ENCODE assay signal across 11 cellular contexts in genomic region chr1:20590313-20590777, GRCh38. TPM values are rescaled to one million over a fixed set of nuclear protein-coding genes. Genes with fewer than 3 reads are reported as not detected.
DNase-seq lines count a peak whose midpoint lies in the region; ATAC-seq and TF ChIP-seq lines count a peak whose summit lies in the region.
"Had no signal": no experiment of that assay in that cellular context is flagged by ENCODE, and none has a peak within 500 bp of the region (broad histone marks: within the 10 kb centered on the region; RNA-seq: fewer than 3 reads in every experiment).

No MANE protein-coding gene starts in this region.

- H3K36me3 Mint-ChIP-seq in MCF 10A (ENCODE audit: insufficient read depth, unreplicated experiment): no peaks in the 10 kb centered on the region
- H3K36me3 Mint-ChIP-seq in endodermal cell (ENCODE audit: low read depth): no peaks in the 10 kb centered on the region
- H3K36me3 Mint-ChIP-seq: activated naive CD4-positive, alpha-beta T cell treated with anti-CD3 and anti-CD28 coated beads, Interleukin-2, amount 50 U/mL, for 72 hours had no signal

- H3K27me3 ChIP-seq in breast epithelium (peaks cover 0 to 26% of the 10 kb centered on the region in 2 donors), endodermal cell (ENCODE audit: control insufficient read depth, insufficient read depth, low read length, poor library complexity, severe bottlenecking) (peaks cover 5% of the 10 kb centered on the region), right lobe of liver (no peaks in the 10 kb centered on the region)

- peak; percentile 72 to 85 (median 76) for ATAC-seq in right lobe of liver
- no peak for ATAC-seq in HG03280 (IDR thresholded peaks at IDR 0.05; ENCODE audit: unreplicated experiment)
- ATAC-seq in GM19455 (IDR thresholded peaks at IDR 0.05; ENCODE audit: unreplicated experiment): no peak
- ATAC-seq in GM18861 (IDR thresholded peaks at IDR 0.05; ENCODE audit: unreplicated experiment): no peak
- ATAC-seq: activated naive CD4-positive, alpha-beta T cell treated with anti-CD3 and anti-CD28 coated beads, Interleukin-2, amount 50 U/mL, for 72 hours had no signal

- 53 to 70% methylated on average over 3 to 6 of the region's 7 CpGs for WGBS in endodermal cell (ENCODE audit: insufficient coverage in 1 of 2, insufficient read length in 1 of 2), 2 experiments
- WGBS in right lobe of liver (ENCODE audit: insufficient coverage, low coverage, low lambda C conversion rate, missing lambda C conversion rate): 10% methylated on average over 7 of the region's 7 CpGs

- no peak for TF ChIP-seq POLR2A in breast epithelium (IDR thresholded peaks at IDR 0.05)
- peak; percentile 97 for TF ChIP-seq POLR2A in right lobe of liver (IDR thresholded peaks at IDR 0.05)

- no TSS peak for BruUV-seq in MCF 10A (replicated peaks; lab: Mats Ljungman, UMichigan)

- H3K9me3 ChIP-seq in breast epithelium (no peaks in the 10 kb centered on the region), endodermal cell (ENCODE audit: control insufficient read depth, low read length) (no peaks in the 10 kb centered on the region), right lobe of liver (no peaks in the 10 kb centered on the region)

- H3K27ac ChIP-seq in breast epithelium (peak overlapping the region in 1 of 2 donors; percentile 58), endodermal cell (ENCODE audit: low read depth, low read length) (no peak overlapping the region), right lobe of liver (peak overlapping the region; percentile 92 to 98 (median 93))

- CTCF ChIA-PET in MCF 10A (lab: Yijun Ruan, JAX): no interaction called here

- H3K4me1 Mint-ChIP-seq in MCF 10A (ENCODE audit: insufficient read depth, unreplicated experiment) (peaks cover 14% of the 10 kb centered on the region), endodermal cell (peaks cover 28% of the 10 kb centered on the region)

- no peaks in the 10 kb centered on the region for H3K4me1 ChIP-seq in breast epithelium
- H3K4me1 ChIP-seq in endodermal cell (ENCODE audit: control insufficient read depth, insufficient read depth, low read length): peaks cover 11% of the 10 kb centered on the region
- H3K4me1 ChIP-seq in right lobe of liver: peaks cover 0 to 20% (median 8%) of the 10 kb centered on the region in 4 donors

- no peak overlapping the region for H3K9ac ChIP-seq in endodermal cell (ENCODE audit: extremely low read depth, low read length, poor library complexity, severe bottlenecking)

- H3K27ac Mint-ChIP-seq in MCF 10A (ENCODE audit: low read depth, unreplicated experiment): no peak overlapping the region
- H3K27ac Mint-ChIP-seq in endodermal cell: peak overlapping the region; percentile 82
- H3K27ac Mint-ChIP-seq: activated naive CD4-positive, alpha-beta T cell treated with anti-CD3 and anti-CD28 coated beads, Interleukin-2, amount 50 U/mL, for 72 hours had no signal

- H3K36me3 ChIP-seq in breast epithelium (no peaks in the 10 kb centered on the region), endodermal cell (ENCODE audit: control insufficient read depth, insufficient read depth, low read length) (no peaks in the 10 kb centered on the region), right lobe of liver (peaks cover 0 to 19% (median 5%) of the 10 kb centered on the region in 4 donors)

- intact Hi-C loops in MCF 10A (cut with micrococcal nuclease): no loop called here
- intact Hi-C loops in breast epithelium (cut with DNase I; ENCODE audit: low total_unique reads): no loop called here
- intact Hi-C loops in right lobe of liver (cut with DNase I): no loop called here

- H3K27me3 Mint-ChIP-seq in MCF 10A (ENCODE audit: insufficient read depth, unreplicated experiment) (no peaks in the 10 kb centered on the region), endodermal cell (ENCODE audit: insufficient read depth) (peaks cover 3% of the 10 kb centered on the region)

- H3K4me3 Mint-ChIP-seq in MCF 10A (ENCODE audit: unreplicated experiment): no peak overlapping the region
- H3K4me3 Mint-ChIP-seq in endodermal cell: peak overlapping the region; percentile 60

- DNase-seq in MCF 10A (ENCODE audit: unreplicated experiment) (peak; percentile 68), breast epithelium (ENCODE audit: low spot score in 2 of 2) (no peak), endodermal cell (no peak), right lobe of liver (peak; percentile 72 to 92 (median 90)), dermis blood vessel endothelial cell (no peak)
- DNase-seq: NCI-H446, nucleus accumbens had no signal

- H3K9me3 Mint-ChIP-seq in MCF 10A (ENCODE audit: unreplicated experiment) (no peaks in the 10 kb centered on the region), endodermal cell (no peaks in the 10 kb centered on the region)
- H3K9me3 Mint-ChIP-seq: activated naive CD4-positive, alpha-beta T cell treated with anti-CD3 and anti-CD28 coated beads, Interleukin-2, amount 50 U/mL, for 72 hours had no signal

- H3K4me3 ChIP-seq in breast epithelium (peak overlapping the region in 1 of 3 donors; percentile 50), endodermal cell (ENCODE audit: low read length) (peak overlapping the region; percentile 66), right lobe of liver (peak overlapping the region; percentile 54 to 84 (median 76))

- POLR2A ChIA-PET in MCF 10A (lab: Yijun Ruan, JAX): no interaction called here

- TF ChIP-seq CTCF in MCF 10A (IDR thresholded peaks at IDR 0.05; ENCODE audit: unreplicated experiment) (no peak), breast epithelium (IDR thresholded peaks at IDR 0.05) (no peak), endodermal cell (conservative IDR thresholded peaks at IDR 0.05) (no peak), right lobe of liver (IDR thresholded peaks at IDR 0.05) (no peak)

RNA-seq across cellular contexts. Expression of gene CDA, which starts 1.4 kb away (rescaled TPM):
- total RNA-seq in MCF 10A (2022) (not detected in 2 replicates), breast epithelium (1 to 10 TPM in 2 of 3 donors, under 1 TPM in 1; 0.98 to 1.3 (median 1.0) TPM), endodermal cell (10 to 100 TPM in 1 of 2 donors, 1 to 10 TPM in 1; 1.3 to 24.3 TPM), right lobe of liver (10 to 100 TPM; 12.6 to 33.8 (median 24.5) TPM), dermis blood vessel endothelial cell (2.4 and 2.6 TPM in 2 replicates)
- polyA plus RNA-seq in endodermal cell (2013, experiment 1 of 2): 3.9 TPM
- polyA plus RNA-seq in endodermal cell (2013, experiment 2 of 2): 1.7 TPM
- total RNA-seq: activated naive CD4-positive, alpha-beta T cell treated with anti-CD3 and anti-CD28 coated beads, Interleukin-2, amount 50 U/mL, for 72 hours had no signal

RNA-seq across cellular contexts. Expression of gene FAM43B, which starts 38.0 kb away (rescaled TPM):
- total RNA-seq in MCF 10A (2022) (not detected in 2 replicates), breast epithelium (under 1 TPM; 0.16 to 0.33 (median 0.29) TPM), endodermal cell (under 1 TPM; 0.13 to 0.29 TPM), right lobe of liver (under 1 TPM in 4 of 6 experiments, not detected in 2; 0.09 to 0.24 (median 0.12) TPM), dermis blood vessel endothelial cell (not detected in 2 replicates)
- polyA plus RNA-seq in endodermal cell (2013, experiment 1 of 2): 1.2 TPM
- 1.4 TPM for polyA plus RNA-seq in endodermal cell (2013, experiment 2 of 2)
- total RNA-seq: activated naive CD4-positive, alpha-beta T cell treated with anti-CD3 and anti-CD28 coated beads, Interleukin-2, amount 50 U/mL, for 72 hours had no signal

RNA-seq across cellular contexts. Expression of gene PINK1, which starts 42.9 kb away (rescaled TPM):
- total RNA-seq in MCF 10A (2022) (20.9 and 26.1 TPM in 2 replicates), breast epithelium (100 to 1,000 TPM in 1 of 3 donors, 10 to 100 TPM in 2; 92.1 to 146 (median 94.1) TPM), endodermal cell (10 to 100 TPM; 26.3 to 27.7 TPM), right lobe of liver (10 to 100 TPM; 67.3 to 94.1 (median 83.0) TPM), dermis blood vessel endothelial cell (67.1 and 106 TPM in 2 replicates)
- 20.5 TPM for polyA plus RNA-seq in endodermal cell (2013, experiment 1 of 2)
- 20.2 TPM for polyA plus RNA-seq in endodermal cell (2013, experiment 2 of 2)

Comparison
In these comparisons a context has a peak if more than half of its experiments do, and no peak if none do; other contexts are left out.
1. DNase-seq: peak in MCF 10A (single experiment) and right lobe of liver (3 of 3); none in breast epithelium (0 of 2), endodermal cell (single experiment) and dermis blood vessel endothelial cell (single experiment).
2. ATAC-seq: peak in right lobe of liver (4 of 4); none in HG03280 (single experiment), GM19455 (single experiment) and GM18861 (single experiment).